Comparison of ENCODE assay signal across 7 cellular contexts in the genomic region with DNA sequence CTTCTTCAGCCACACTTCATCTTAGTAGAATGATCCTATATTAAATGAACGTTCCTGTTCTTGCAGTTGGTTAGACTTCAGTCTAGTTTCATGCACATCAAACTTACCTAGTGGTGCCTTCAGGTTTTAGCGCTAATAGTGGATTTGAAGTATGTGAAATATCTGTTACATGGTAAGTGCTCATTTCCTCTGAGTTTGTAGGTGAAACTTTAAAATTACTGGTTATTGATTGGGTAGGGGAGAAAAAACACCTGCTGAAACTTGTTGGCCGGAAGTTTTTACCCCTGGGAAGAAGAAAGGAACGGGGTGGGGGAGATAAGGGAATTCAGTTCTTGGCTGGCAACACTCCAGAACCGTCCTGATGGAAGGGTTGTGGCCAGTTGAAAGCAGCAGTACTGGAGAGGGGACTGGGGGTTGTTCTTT.
DNase-seq lines count a peak whose midpoint lies in the region; ATAC-seq and TF ChIP-seq lines count a peak whose summit lies in the region.

No MANE protein-coding gene starts in this region.

- H3K36me3 Mint-ChIP-seq in activated CD8-positive, alpha-beta T cell treated with anti-CD3 and anti-CD28 coated beads, Interleukin-2, amount 10 ng/mL, durations not matched to agents 7 days and 5 days (ENCODE audit: low read depth), result peaks cover 31% of the 10 kb centered on the region

- DNase-seq in activated CD8-positive, alpha-beta T cell treated with anti-CD3 and anti-CD28 coated beads, Interleukin-2, amount 10 ng/mL, durations not matched to agents 7 days and 5 days, result no peak
- DNase-seq in nucleus accumbens (lab: John Stamatoyannopoulos, UW) (no peak), SW 1271 (lab: John Stamatoyannopoulos, UW) (no peak), kidney tubule cell (ENCODE audit: low spot score) (no peak)

- peak overlapping the region; percentile 81 for H3K27ac ChIP-seq in neutrophil

- H3K27ac Mint-ChIP-seq in activated CD8-positive, alpha-beta T cell treated with anti-CD3 and anti-CD28 coated beads, Interleukin-2, amount 10 ng/mL, durations not matched to agents 7 days and 5 days, result peak overlapping the region; percentile 84

- ATAC-seq in GM18867 (IDR thresholded peaks at IDR 0.05; ENCODE audit: unreplicated experiment) (peak; percentile 30), HG02759 (IDR thresholded peaks at IDR 0.05; ENCODE audit: unreplicated experiment) (peak; percentile 34)
- no peak for ATAC-seq in activated CD8-positive, alpha-beta T cell treated with anti-CD3 and anti-CD28 coated beads, Interleukin-2, amount 10 ng/mL, durations not matched to agents 7 days and 5 days

- peak overlapping the region; percentile 68 for H3K4me3 Mint-ChIP-seq in activated CD8-positive, alpha-beta T cell treated with anti-CD3 and anti-CD28 coated beads, Interleukin-2, amount 10 ng/mL, durations not matched to agents 7 days and 5 days

- H3K9me3 Mint-ChIP-seq in activated CD8-positive, alpha-beta T cell treated with anti-CD3 and anti-CD28 coated beads, Interleukin-2, amount 10 ng/mL, durations not matched to agents 7 days and 5 days (ENCODE audit: insufficient read depth), result no peaks in the 10 kb centered on the region

- no peaks in the 10 kb centered on the region for H3K36me3 ChIP-seq in neutrophil

- POLR2A ChIA-PET in activated CD8-positive, alpha-beta T cell treated with anti-CD3 and anti-CD28 coated beads, Interleukin-2, amount 10 ng/mL, durations not matched to agents 7 days and 5 days (lab: Charles Lee), result interaction anchor here (1.3 to 9.1 kb wide), 4 partner anchors 8 to 23 kb away, joined by 5 to 258 read pairs (median 8); no protein-coding TSS in a partner anchor

- no peak for TF ChIP-seq CTCF in neutrophil (IDR thresholded peaks at IDR 0.05)

- H3K27me3 ChIP-seq in neutrophil, result no peaks in the 10 kb centered on the region

- H3K9me3 ChIP-seq in neutrophil, result no peaks in the 10 kb centered on the region

- no peak overlapping the region for H3K4me3 ChIP-seq in neutrophil (ENCODE audit: low read depth in 1 of 2, low read length in 1 of 2)

- no peaks in the 10 kb centered on the region for H3K27me3 Mint-ChIP-seq in activated CD8-positive, alpha-beta T cell treated with anti-CD3 and anti-CD28 coated beads, Interleukin-2, amount 10 ng/mL, durations not matched to agents 7 days and 5 days (ENCODE audit: low read depth)

- CTCF ChIA-PET in activated CD8-positive, alpha-beta T cell treated with anti-CD3 and anti-CD28 coated beads, Interleukin-2, amount 10 ng/mL, durations not matched to agents 7 days and 5 days (lab: Charles Lee), result interaction anchor here (0.7 to 8.8 kb wide), 4 partner anchors 8 to 27 kb away, joined by 3 to 116 read pairs (median 4); no protein-coding TSS in a partner anchor

- peaks cover 89% of the 10 kb centered on the region for H3K4me1 Mint-ChIP-seq in activated CD8-positive, alpha-beta T cell treated with anti-CD3 and anti-CD28 coated beads, Interleukin-2, amount 10 ng/mL, durations not matched to agents 7 days and 5 days (ENCODE audit: low read depth)

- H3K4me1 ChIP-seq in neutrophil (ENCODE audit: control insufficient read depth in 1 of 2, insufficient read depth in 1 of 2, low read depth in 1 of 2, low read length in 1 of 2), result peaks cover 76 to 78% of the 10 kb centered on the region in 2 experiments
